ENCODE assay signal across 8 cellular contexts in the genomic region with DNA sequence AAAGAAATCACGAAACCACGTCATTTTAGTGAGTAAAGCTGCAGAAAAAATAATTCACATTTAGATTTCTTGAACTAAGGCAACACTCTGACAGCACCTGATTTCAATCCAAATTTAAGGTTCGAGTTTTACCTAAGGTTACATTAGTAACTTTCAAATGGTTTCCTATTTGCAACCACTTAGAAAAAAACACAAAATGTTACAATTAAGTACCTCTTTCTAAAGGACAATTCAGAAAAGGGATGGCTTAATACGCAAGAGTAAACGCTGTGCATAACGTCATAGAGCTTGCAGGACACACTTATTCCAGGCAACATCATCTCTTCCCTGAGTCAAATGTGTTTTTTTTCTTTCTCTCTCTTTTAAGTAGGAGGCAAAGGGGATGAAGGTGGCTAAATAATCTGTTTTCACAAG.
DNase-seq lines count a peak whose midpoint lies in the region; ATAC-seq and TF ChIP-seq lines count a peak whose summit lies in the region.

No MANE protein-coding gene starts in this region.

- H3K4me1 Mint-ChIP-seq in IgD-negative memory B cell, result peaks cover 37 to 57% (median 40%) of the 10 kb centered on the region in 3 donors

- peak overlapping the region; percentile 90 to 97 (median 96) for H3K4me3 Mint-ChIP-seq in IgD-negative memory B cell

- H3K9me3 Mint-ChIP-seq in IgD-negative memory B cell, result no peaks in the 10 kb centered on the region
- peaks cover 0 to 4% of the 10 kb centered on the region in 2 donors for H3K9me3 Mint-ChIP-seq in activated naive CD4-positive, alpha-beta T cell treated with anti-CD3 and anti-CD28 coated beads, Interleukin-2, amount 50 U/mL, for 72 hours

- no peak for DNase-seq in activated naive CD4-positive, alpha-beta T cell treated with anti-CD3 and anti-CD28 coated beads, Interleukin-2, amount 50 U/mL, for 72 hours (ENCODE audit: low spot score in 2 of 2)
- no peak for DNase-seq in left ventricle myocardium inferior
- DNase-seq in retinal pigment epithelial cell (ENCODE audit: low read depth), result no peak
- DNase-seq in NCI-H2081 treated with DMSO at 0.1 percent for 48 hours (lab: John Stamatoyannopoulos, UW), result no peak
- DNase-seq in GM20000 (ENCODE audit: low spot score), result no peak

- intact Hi-C loops in left ventricle myocardium inferior (cut with micrococcal nuclease), result loop anchor here (10.0 kb wide), 1 partner anchor 64 kb away; no protein-coding TSS in a partner anchor

- H3K27me3 Mint-ChIP-seq in IgD-negative memory B cell, result no peaks in the 10 kb centered on the region

- H3K27ac Mint-ChIP-seq in IgD-negative memory B cell, result peak overlapping the region; percentile 83 to 95 (median 95)
- peak overlapping the region; percentile 78 to 94 for H3K27ac Mint-ChIP-seq in activated naive CD4-positive, alpha-beta T cell treated with anti-CD3 and anti-CD28 coated beads, Interleukin-2, amount 50 U/mL, for 72 hours

- H3K9me2 ChIP-seq in DOHH2 (replicated peaks; ENCODE audit: control insufficient read depth, low read length), result no peaks in the 10 kb centered on the region

- peaks cover 40% of the 10 kb centered on the region for H3K4me1 ChIP-seq in DOHH2 (ENCODE audit: control insufficient read depth, low read length)
- peaks cover 76% of the 10 kb centered on the region for H3K4me1 ChIP-seq in left ventricle myocardium inferior

- no peaks in the 10 kb centered on the region for H3K36me3 ChIP-seq in DOHH2 (ENCODE audit: control insufficient read depth, low read length)
- H3K36me3 ChIP-seq in left ventricle myocardium inferior, result no peaks in the 10 kb centered on the region

- H3K27ac ChIP-seq in DOHH2 (ENCODE audit: low read depth, low read length), result no peak overlapping the region; the same call in 1 of the 2 replicates
- peak overlapping the region; percentile 97 for H3K27ac ChIP-seq in left ventricle myocardium inferior (replicated peaks)

- ATAC-seq in activated naive CD4-positive, alpha-beta T cell treated with anti-CD3 and anti-CD28 coated beads, Interleukin-2, amount 50 U/mL, for 72 hours, result peak; percentile 31 to 50
- no peak for ATAC-seq in activated CD4-positive, CD25-positive, alpha-beta regulatory T cell treated with anti-CD3 and anti-CD28 coated beads, Interleukin-2, amount 50 U/mL, for 24 hours

- H4K20me1 ChIP-seq in DOHH2 (ENCODE audit: control insufficient read depth, insufficient read depth, low read depth, low read length), result no peaks in the 10 kb centered on the region

- H3K4me2 ChIP-seq in DOHH2 (ENCODE audit: low read length), result peak overlapping the region; percentile 89

- peak overlapping the region; percentile 86 for H3K4me3 ChIP-seq in DOHH2 (ENCODE audit: low read length)
- peak overlapping the region; percentile 88 for H3K4me3 ChIP-seq in left ventricle myocardium inferior
- peak overlapping the region; percentile 84 for H3K4me3 ChIP-seq in retinal pigment epithelial cell (ENCODE audit: low read length)

- H3K9me3 ChIP-seq in DOHH2 (ENCODE audit: control insufficient read depth, insufficient read depth, low read length) (no peaks in the 10 kb centered on the region), left ventricle myocardium inferior (replicated peaks) (no peaks in the 10 kb centered on the region)

- peaks cover 12% of the 10 kb centered on the region for H3F3A ChIP-seq in DOHH2 (ENCODE audit: control insufficient read depth, insufficient read depth)

- H3K27me3 ChIP-seq in DOHH2 (ENCODE audit: control insufficient read depth, low read length) (no peaks in the 10 kb centered on the region), left ventricle myocardium inferior (ENCODE audit: low read depth) (no peaks in the 10 kb centered on the region)

- TF ChIP-seq CTCF in DOHH2 (IDR thresholded peaks at IDR 0.05; ENCODE audit: low read depth, low read length, poor library complexity, severe bottlenecking) (no peak), left ventricle myocardium inferior (IDR thresholded peaks at IDR 0.05; ENCODE audit: borderline replicate concordance) (no peak), retinal pigment epithelial cell (conservative IDR thresholded peaks at IDR 0.05; ENCODE audit: low read depth, low read length) (no peak), GM20000 (IDR thresholded peaks at IDR 0.05; ENCODE audit: extremely low read depth, missing control alignments) (no peak)

- no peaks in the 10 kb centered on the region; the same call in 1 of the 2 replicates for H3K79me2 ChIP-seq in DOHH2 (ENCODE audit: control insufficient read depth, low read length)

- H3K36me3 Mint-ChIP-seq in IgD-negative memory B cell, result no peaks in the 10 kb centered on the region
- peaks cover 0 to 8% of the 10 kb centered on the region in 2 donors for H3K36me3 Mint-ChIP-seq in activated naive CD4-positive, alpha-beta T cell treated with anti-CD3 and anti-CD28 coated beads, Interleukin-2, amount 50 U/mL, for 72 hours

Comparison
In these comparisons a context has a peak if more than half of its experiments do, and no peak if none do; other contexts are left out.
1. ATAC-seq: peak in activated naive CD4-positive, alpha-beta T cell treated with anti-CD3 and anti-CD28 coated beads, Interleukin-2, amount 50 U/mL, for 72 hours (2 of 2); none in activated CD4-positive, CD25-positive, alpha-beta regulatory T cell treated with anti-CD3 and anti-CD28 coated beads, Interleukin-2, amount 50 U/mL, for 24 hours (0 of 2).
2. Peak in every context shown above with its lines, with median percentiles within 50 percentile points of each other: H3K4me3 ChIP-seq.